Comparison of ENCODE assay signal across 1 cellular context in the genomic region with DNA sequence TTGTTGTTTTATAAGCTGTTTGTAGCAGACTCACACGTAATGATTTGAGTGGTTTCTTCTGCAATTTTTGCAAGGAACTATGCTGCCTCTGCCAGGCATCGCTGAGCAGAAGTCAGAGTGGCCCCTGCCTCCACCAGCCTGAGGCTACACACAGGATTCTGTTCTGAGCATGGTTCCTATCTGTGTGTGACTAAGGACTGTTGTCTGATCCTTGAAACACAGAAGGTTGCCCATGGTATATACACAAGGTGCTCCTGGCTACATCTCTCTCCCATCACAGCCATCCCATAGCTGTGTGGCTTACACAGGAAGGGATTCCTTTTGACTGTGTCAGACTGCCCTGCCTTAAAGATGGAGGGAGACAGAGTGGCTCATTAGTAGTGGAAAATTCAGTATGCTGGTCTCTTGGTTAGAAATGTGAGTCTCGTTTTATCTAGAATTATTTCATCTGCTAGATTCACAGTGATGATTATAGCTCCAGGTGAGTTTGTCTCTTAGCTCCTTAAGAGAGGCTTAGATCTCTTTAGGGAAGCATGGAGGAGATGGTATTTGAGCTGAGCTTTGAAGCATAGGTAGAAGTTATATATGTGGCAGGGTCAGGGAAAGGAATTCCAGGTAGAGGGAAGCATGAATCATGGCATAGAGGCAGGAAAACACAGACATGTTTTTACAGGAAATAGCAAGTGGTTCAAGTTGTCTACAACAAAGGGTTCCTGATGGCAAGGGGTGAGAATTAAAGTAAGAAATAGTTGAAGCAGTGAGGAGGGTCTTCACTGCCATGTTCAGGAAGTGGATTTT.
TF ChIP-seq lines count a peak whose summit lies in the region.

No MANE protein-coding gene starts in this region.

TF ChIP-seq in HCT116, 20 proteins besides CTCF, POLR2A, EP300 and RAD21 (continued from another document):
- TF ChIP-seq, protein P1, sequence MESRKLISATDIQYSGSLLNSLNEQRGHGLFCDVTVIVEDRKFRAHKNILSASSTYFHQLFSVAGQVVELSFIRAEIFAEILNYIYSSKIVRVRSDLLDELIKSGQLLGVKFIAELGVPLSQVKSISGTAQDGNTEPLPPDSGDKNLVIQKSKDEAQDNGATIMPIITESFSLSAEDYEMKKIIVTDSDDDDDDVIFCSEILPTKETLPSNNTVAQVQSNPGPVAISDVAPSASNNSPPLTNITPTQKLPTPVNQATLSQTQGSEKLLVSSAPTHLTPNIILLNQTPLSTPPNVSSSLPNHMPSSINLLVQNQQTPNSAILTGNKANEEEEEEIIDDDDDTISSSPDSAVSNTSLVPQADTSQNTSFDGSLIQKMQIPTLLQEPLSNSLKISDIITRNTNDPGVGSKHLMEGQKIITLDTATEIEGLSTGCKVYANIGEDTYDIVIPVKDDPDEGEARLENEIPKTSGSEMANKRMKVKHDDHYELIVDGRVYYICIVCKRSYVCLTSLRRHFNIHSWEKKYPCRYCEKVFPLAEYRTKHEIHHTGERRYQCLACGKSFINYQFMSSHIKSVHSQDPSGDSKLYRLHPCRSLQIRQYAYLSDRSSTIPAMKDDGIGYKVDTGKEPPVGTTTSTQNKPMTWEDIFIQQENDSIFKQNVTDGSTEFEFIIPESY (IDR thresholded peaks at IDR 0.05; ENCODE audit: extremely low read depth, insufficient replicate concordance, low read length): no peak
- no peak for TF ChIP-seq EZH2phosphoT487 (IDR thresholded peaks at IDR 0.05; ENCODE audit: borderline replicate concordance)
- TF ChIP-seq POLR2AphosphoS5 (IDR thresholded peaks at IDR 0.05; ENCODE audit: low read depth, low read length): no peak
- TF ChIP-seq, protein P2, sequence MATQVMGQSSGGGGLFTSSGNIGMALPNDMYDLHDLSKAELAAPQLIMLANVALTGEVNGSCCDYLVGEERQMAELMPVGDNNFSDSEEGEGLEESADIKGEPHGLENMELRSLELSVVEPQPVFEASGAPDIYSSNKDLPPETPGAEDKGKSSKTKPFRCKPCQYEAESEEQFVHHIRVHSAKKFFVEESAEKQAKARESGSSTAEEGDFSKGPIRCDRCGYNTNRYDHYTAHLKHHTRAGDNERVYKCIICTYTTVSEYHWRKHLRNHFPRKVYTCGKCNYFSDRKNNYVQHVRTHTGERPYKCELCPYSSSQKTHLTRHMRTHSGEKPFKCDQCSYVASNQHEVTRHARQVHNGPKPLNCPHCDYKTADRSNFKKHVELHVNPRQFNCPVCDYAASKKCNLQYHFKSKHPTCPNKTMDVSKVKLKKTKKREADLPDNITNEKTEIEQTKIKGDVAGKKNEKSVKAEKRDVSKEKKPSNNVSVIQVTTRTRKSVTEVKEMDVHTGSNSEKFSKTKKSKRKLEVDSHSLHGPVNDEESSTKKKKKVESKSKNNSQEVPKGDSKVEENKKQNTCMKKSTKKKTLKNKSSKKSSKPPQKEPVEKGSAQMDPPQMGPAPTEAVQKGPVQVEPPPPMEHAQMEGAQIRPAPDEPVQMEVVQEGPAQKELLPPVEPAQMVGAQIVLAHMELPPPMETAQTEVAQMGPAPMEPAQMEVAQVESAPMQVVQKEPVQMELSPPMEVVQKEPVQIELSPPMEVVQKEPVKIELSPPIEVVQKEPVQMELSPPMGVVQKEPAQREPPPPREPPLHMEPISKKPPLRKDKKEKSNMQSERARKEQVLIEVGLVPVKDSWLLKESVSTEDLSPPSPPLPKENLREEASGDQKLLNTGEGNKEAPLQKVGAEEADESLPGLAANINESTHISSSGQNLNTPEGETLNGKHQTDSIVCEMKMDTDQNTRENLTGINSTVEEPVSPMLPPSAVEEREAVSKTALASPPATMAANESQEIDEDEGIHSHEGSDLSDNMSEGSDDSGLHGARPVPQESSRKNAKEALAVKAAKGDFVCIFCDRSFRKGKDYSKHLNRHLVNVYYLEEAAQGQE (IDR thresholded peaks at IDR 0.05; ENCODE audit: low read depth): no peak
- TF ChIP-seq ZNF274 (IDR thresholded peaks at IDR 0.05; ENCODE audit: low read depth, low read length): no peak
